ENCODE assay signal across 10 cellular contexts in the genomic region with DNA sequence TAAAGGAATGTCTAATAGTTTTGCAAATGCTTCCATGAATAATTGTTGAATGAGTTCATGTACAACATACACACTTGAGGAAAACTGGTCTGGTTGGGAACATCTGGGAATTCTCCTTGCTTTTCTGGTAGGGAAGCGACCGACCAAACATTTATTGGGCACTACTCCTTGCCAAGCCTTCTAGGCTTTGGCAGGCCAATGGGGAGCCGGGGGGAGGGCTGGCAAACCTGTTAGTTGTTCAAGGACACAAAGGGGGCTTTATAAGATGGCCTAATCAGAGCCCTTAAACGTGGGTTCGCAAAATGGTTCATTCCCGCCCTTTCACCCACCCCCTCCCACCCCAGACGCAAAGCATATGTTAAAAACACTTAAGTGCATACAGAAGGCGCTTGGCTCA. TPM values are rescaled to one million over a fixed set of nuclear protein-coding genes. Genes with fewer than 3 reads are reported as not detected.
DNase-seq lines count a peak whose midpoint lies in the region; FAIRE-seq and TF ChIP-seq lines count a peak whose summit lies in the region.
"Had no signal": no experiment of that assay in that cellular context is flagged by ENCODE, and none has a peak within 500 bp of the region (broad histone marks: within the 10 kb centered on the region; RNA-seq: fewer than 3 reads in every experiment).

No MANE protein-coding gene starts in this region.

- no peak for TF ChIP-seq EP300 in suprapubic skin (IDR thresholded peaks at IDR 0.05)

- H3K27ac ChIP-seq in kidney (ENCODE audit: low read depth in 2 of 2, low read length in 2 of 2), result no peak overlapping the region
- peak overlapping the region; percentile 86 for H3K27ac ChIP-seq in suprapubic skin
- H3K27ac ChIP-seq in Karpas-422 (ENCODE audit: low read length), result no peak overlapping the region
- H3K27ac ChIP-seq: KMS-11 had no signal

- FAIRE-seq in kidney (lab: Jason Lieb, UNC), result no peak

- no peaks in the 10 kb centered on the region for H3K79me2 ChIP-seq in Karpas-422 (ENCODE audit: low read length)

- no peak for TF ChIP-seq CTCF in kidney (IDR thresholded peaks at IDR 0.05; ENCODE audit: borderline replicate concordance, extremely low read depth, insufficient read depth)
- TF ChIP-seq CTCF in suprapubic skin (IDR thresholded peaks at IDR 0.05), result no peak

- no peak for TF ChIP-seq POLR2A in suprapubic skin (IDR thresholded peaks at IDR 0.05)

- no peak overlapping the region for H3K4me2 ChIP-seq in Karpas-422 (ENCODE audit: low read depth, low read length, poor library complexity, severe bottlenecking)

- peak; percentile 5 for DNase-seq in NAMALWA (ENCODE audit: low spot score)
- peak; percentile 47 for DNase-seq in cerebellum (ENCODE audit: low spot score)
- peak; percentile 39 for DNase-seq in kidney
- peak in 1 of 2 donors; percentile 49 for DNase-seq in suprapubic skin (ENCODE audit: low spot score in 2 of 2)
- no peak for DNase-seq in activated gamma-delta T cell treated with Interleukin-2 at 50 U/mL for 16 hours
- DNase-seq in Karpas-422, result no peak
- no peak for DNase-seq in AML-193 (lab: John Stamatoyannopoulos, UW)
- no peak for DNase-seq in medulla oblongata (ENCODE audit: extremely low spot score)

- no peak overlapping the region for H2AFZ ChIP-seq in Karpas-422 (ENCODE audit: low read length)

- H3K27me3 ChIP-seq in suprapubic skin, result peaks cover 26% of the 10 kb centered on the region
- no peaks in the 10 kb centered on the region for H3K27me3 ChIP-seq in Karpas-422 (ENCODE audit: low read length)

- H3K9me3 ChIP-seq in kidney (ENCODE audit: control insufficient read depth in 1 of 2, low read length in 2 of 2) (no peaks in the 10 kb centered on the region), suprapubic skin (no peaks in the 10 kb centered on the region), Karpas-422 (ENCODE audit: low read length) (no peaks in the 10 kb centered on the region)

- H3K9ac ChIP-seq in kidney (ENCODE audit: low read length in 2 of 2) (no peak overlapping the region), Karpas-422 (ENCODE audit: low read length) (no peak overlapping the region)

- H3K36me3 ChIP-seq in kidney (ENCODE audit: control insufficient read depth in 1 of 2, insufficient read depth in 2 of 2, low read length in 2 of 2) (no peaks in the 10 kb centered on the region), suprapubic skin (no peaks in the 10 kb centered on the region), Karpas-422 (ENCODE audit: insufficient read depth, low read length) (no peaks in the 10 kb centered on the region)

- WGBS in suprapubic skin, result 5% methylated on average over 8 of the region's 8 CpGs

- H3K9me2 ChIP-seq in Karpas-422 (replicated peaks; ENCODE audit: insufficient read depth, low read length), result no peaks in the 10 kb centered on the region

- no peaks in the 10 kb centered on the region for H4K20me1 ChIP-seq in Karpas-422 (ENCODE audit: insufficient read depth, low read depth, low read length)

- H3K4me3 ChIP-seq in kidney (ENCODE audit: low read length in 2 of 2) (peak overlapping the region in 1 of 2 donors; percentile 68), suprapubic skin (peak overlapping the region; percentile 65), Karpas-422 (ENCODE audit: low read length) (no peak overlapping the region)

- H3K4me1 ChIP-seq in kidney (ENCODE audit: control insufficient read depth in 1 of 2, insufficient read depth in 1 of 2, low read depth in 1 of 2, low read length in 2 of 2) (no peaks in the 10 kb centered on the region), suprapubic skin (peaks cover 33% of the 10 kb centered on the region), Karpas-422 (ENCODE audit: low read length) (no peaks in the 10 kb centered on the region)

- intact Hi-C loops in kidney (cut with DNase I), result no loop called here

RNA-seq across cellular contexts. Expression of a gene that starts 0.9 kb away (rescaled TPM):
- total RNA-seq in cerebellum (14.0 TPM), kidney (0.44 TPM), suprapubic skin (10 to 100 TPM in 3 of 4 donors, 1 to 10 TPM in 1; 6.0 to 18.8 (median 15.2) TPM)
- polyA plus RNA-seq in kidney (ENCODE audit: insufficient read depth, low read depth, low replicate concordance), result 1.0 TPM
- total RNA-seq in Karpas-422 (2014; rRNA removed; shearing (Covaris generic); ENCODE audit: low replicate concordance), result not detected in 2 replicates
- total RNA-seq: subcutaneous adipose tissue had no signal

RNA-seq across cellular contexts. Expression of a gene that starts 21.4 kb away (rescaled TPM):
- 0.54 TPM for total RNA-seq in cerebellum
- not detected for total RNA-seq in kidney
- polyA plus RNA-seq in kidney (ENCODE audit: insufficient read depth, low read depth, low replicate concordance), result not detected
- total RNA-seq in suprapubic skin, result under 1 TPM in 3 of 4 donors, not detected in 1; 0.11 to 0.89 (median 0.18) TPM
- not detected in 2 replicates for total RNA-seq in Karpas-422 (2014; rRNA removed; shearing (Covaris generic); ENCODE audit: low replicate concordance)
- total RNA-seq: subcutaneous adipose tissue had no signal

Comparison
In these comparisons a context has a peak if more than half of its experiments do, and no peak if none do; other contexts are left out.
1. DNase-seq: peak in NAMALWA (single experiment), cerebellum (single experiment) and kidney (single experiment); none in activated gamma-delta T cell treated with Interleukin-2 at 50 U/mL for 16 hours (single experiment), Karpas-422 (single experiment), AML-193 (0 of 2) and medulla oblongata (single experiment).